In the genomic region with DNA sequence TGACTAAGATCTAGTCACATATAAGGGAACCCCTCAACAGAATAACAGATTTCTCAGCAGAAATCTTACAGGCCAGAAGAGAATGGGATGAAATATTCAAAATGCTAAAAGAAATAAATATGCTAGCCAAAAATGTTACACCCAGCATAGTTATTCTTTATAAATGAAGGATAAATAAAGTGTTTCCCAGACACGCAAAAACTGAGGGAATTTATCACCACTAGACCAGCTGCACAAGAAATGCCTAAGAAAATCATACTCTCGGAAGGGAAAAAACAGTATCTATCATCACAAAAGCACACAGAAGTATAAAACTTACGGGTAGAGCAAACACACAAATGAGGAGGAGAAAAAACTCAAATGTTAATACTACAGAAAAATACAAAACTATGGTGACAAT, we compare ENCODE assay signal across 26 cellular contexts.
"Had no signal": no experiment of that assay in that cellular context is flagged by ENCODE, and none has a peak within 500 bp of the region (broad histone marks: within the 10 kb centered on the region; RNA-seq: fewer than 3 reads in every experiment).

No MANE protein-coding gene starts in this region.

- H3K4me3 Mint-ChIP-seq: activated CD4-positive, alpha-beta memory T cell treated with anti-CD3 and anti-CD28 coated beads for 36 hours; activated CD4-positive, alpha-beta T cell treated with anti-CD3 and anti-CD28 coated beads for 36 hours; activated CD4-positive, alpha-beta T cell treated with anti-CD3 and anti-CD28 coated beads, Interleukin-2, amount 10 ng/mL, durations not matched to agents 24 days and 14 days; activated naive CD4-positive, alpha-beta T cell treated with anti-CD3 and anti-CD28 coated beads, Interleukin-2, amount 10 ng/mL, durations not matched to agents 7 days and 5 days; activated naive CD8-positive, alpha-beta T cell treated with anti-CD3 and anti-CD28 coated beads, Interleukin-2, amount 10 ng/mL, durations not matched to agents 7 days and 5 days; activated T-cell treated with anti-CD3 and anti-CD28 coated beads, Interleukin-2, amount 50 U/mL, for 24 hours; activated T-cell treated with anti-CD3 and anti-CD28 coated beads, Interleukin-2, amount 50 U/mL, for 72 hours; central memory CD8-positive, alpha-beta T cell; effector memory CD8-positive, alpha-beta T cell had no signal

- H3K27me3 ChIP-seq: ascending aorta, brain microvascular endothelial cell, esophagus squamous epithelium, gastroesophageal sphincter had no signal

- H3K4me1 Mint-ChIP-seq: activated CD4-positive, alpha-beta T cell treated with anti-CD3 and anti-CD28 coated beads for 36 hours; activated CD4-positive, alpha-beta T cell treated with anti-CD3 and anti-CD28 coated beads, Interleukin-2, amount 10 ng/mL, durations not matched to agents 24 days and 14 days; activated naive CD4-positive, alpha-beta T cell treated with anti-CD3 and anti-CD28 coated beads, Interleukin-2, amount 10 ng/mL, durations not matched to agents 7 days and 5 days; activated naive CD8-positive, alpha-beta T cell treated with anti-CD3 and anti-CD28 coated beads, Interleukin-2, amount 10 ng/mL, durations not matched to agents 7 days and 5 days; central memory CD8-positive, alpha-beta T cell had no signal

- H3K4me3 ChIP-seq: ascending aorta, esophagus squamous epithelium, gastroesophageal sphincter had no signal

- DNase-seq: activated CD4-positive, alpha-beta memory T cell treated with anti-CD3 and anti-CD28 coated beads for 36 hours; activated CD4-positive, alpha-beta T cell treated with anti-CD3 and anti-CD28 coated beads for 36 hours; activated CD4-positive, alpha-beta T cell treated with anti-CD3 and anti-CD28 coated beads, Interleukin-2, amount 10 ng/mL, durations not matched to agents 24 days and 14 days; activated CD4-positive, CD25-positive, alpha-beta regulatory T cell; activated CD4-positive, CD25-positive, alpha-beta regulatory T cell treated with anti-CD3 and anti-CD28 coated beads, Interleukin-2, amount 50 U/mL, for 72 hours; activated CD8-positive, alpha-beta memory T cell treated with anti-CD3 and anti-CD28 coated beads, Interleukin-2, amount 50 U/mL, for 48 hours; activated gamma-delta T cell; activated naive CD4-positive, alpha-beta T cell; activated naive CD4-positive, alpha-beta T cell treated with anti-CD3 and anti-CD28 coated beads, Interleukin-2, amount 10 ng/mL, durations not matched to agents 7 days and 5 days; activated naive CD8-positive, alpha-beta T cell treated with anti-CD3 and anti-CD28 coated beads, Interleukin-2, amount 10 ng/mL, durations not matched to agents 7 days and 5 days; activated T-cell treated with anti-CD3 and anti-CD28 coated beads for 4 hours; activated T-cell treated with anti-CD3 and anti-CD28 coated beads, Interleukin-2, amount 50 U/mL, for 24 hours; activated T-cell treated with anti-CD3 and anti-CD28 coated beads, Interleukin-2, amount 50 U/mL, for 72 hours; brain microvascular endothelial cell; cortex of kidney; dermis blood vessel endothelial cell; effector CD4-positive, alpha-beta T cell; effector memory CD8-positive, alpha-beta T cell; esophagus squamous epithelium; foreskin melanocyte; T-helper 2 cell had no signal

- H3K27ac ChIP-seq: ascending aorta, brain microvascular endothelial cell, epithelial cell of prostate, esophagus squamous epithelium, gastroesophageal sphincter had no signal

- H3K27me3 Mint-ChIP-seq: activated CD4-positive, alpha-beta memory T cell treated with anti-CD3 and anti-CD28 coated beads for 36 hours; activated CD4-positive, alpha-beta T cell treated with anti-CD3 and anti-CD28 coated beads for 36 hours; activated CD4-positive, alpha-beta T cell treated with anti-CD3 and anti-CD28 coated beads, Interleukin-2, amount 10 ng/mL, durations not matched to agents 24 days and 14 days; activated naive CD4-positive, alpha-beta T cell treated with anti-CD3 and anti-CD28 coated beads, Interleukin-2, amount 10 ng/mL, durations not matched to agents 7 days and 5 days; activated naive CD8-positive, alpha-beta T cell treated with anti-CD3 and anti-CD28 coated beads, Interleukin-2, amount 10 ng/mL, durations not matched to agents 7 days and 5 days; activated T-cell treated with anti-CD3 and anti-CD28 coated beads, Interleukin-2, amount 50 U/mL, for 24 hours; central memory CD8-positive, alpha-beta T cell; effector memory CD8-positive, alpha-beta T cell had no signal

- H3K4me1 ChIP-seq: ascending aorta, esophagus squamous epithelium, gastroesophageal sphincter had no signal

- H3K36me3 ChIP-seq: ascending aorta, brain microvascular endothelial cell, esophagus squamous epithelium, gastroesophageal sphincter had no signal

- H3K36me3 Mint-ChIP-seq: activated CD4-positive, alpha-beta memory T cell treated with anti-CD3 and anti-CD28 coated beads for 36 hours; activated naive CD8-positive, alpha-beta T cell treated with anti-CD3 and anti-CD28 coated beads, Interleukin-2, amount 10 ng/mL, durations not matched to agents 7 days and 5 days had no signal

- H3K27ac Mint-ChIP-seq: activated CD4-positive, alpha-beta memory T cell treated with anti-CD3 and anti-CD28 coated beads for 36 hours; activated CD4-positive, alpha-beta T cell treated with anti-CD3 and anti-CD28 coated beads for 36 hours; activated CD4-positive, alpha-beta T cell treated with anti-CD3 and anti-CD28 coated beads, Interleukin-2, amount 10 ng/mL, durations not matched to agents 24 days and 14 days; activated naive CD4-positive, alpha-beta T cell treated with anti-CD3 and anti-CD28 coated beads, Interleukin-2, amount 10 ng/mL, durations not matched to agents 7 days and 5 days; activated naive CD4-positive, alpha-beta T cell treated with anti-CD3 and anti-CD28 coated beads, Interleukin-2, amount 50 U/mL, for 72 hours; activated naive CD8-positive, alpha-beta T cell treated with anti-CD3 and anti-CD28 coated beads, Interleukin-2, amount 10 ng/mL, durations not matched to agents 7 days and 5 days; activated T-cell treated with anti-CD3 and anti-CD28 coated beads, Interleukin-2, amount 50 U/mL, for 24 hours; activated T-cell treated with anti-CD3 and anti-CD28 coated beads, Interleukin-2, amount 50 U/mL, for 72 hours; effector memory CD8-positive, alpha-beta T cell had no signal

- ATAC-seq: activated CD4-positive, alpha-beta T cell treated with anti-CD3 and anti-CD28 coated beads for 36 hours; activated naive CD4-positive, alpha-beta T cell treated with anti-CD3 and anti-CD28 coated beads, Interleukin-2, amount 50 U/mL, for 72 hours; activated T-cell treated with anti-CD3 and anti-CD28 coated beads, Interleukin-2, amount 50 U/mL, for 72 hours; effector memory CD8-positive, alpha-beta T cell; gastroesophageal sphincter had no signal
